23 cellular contexts compared by ENCODE assay signal in the genomic region with DNA sequence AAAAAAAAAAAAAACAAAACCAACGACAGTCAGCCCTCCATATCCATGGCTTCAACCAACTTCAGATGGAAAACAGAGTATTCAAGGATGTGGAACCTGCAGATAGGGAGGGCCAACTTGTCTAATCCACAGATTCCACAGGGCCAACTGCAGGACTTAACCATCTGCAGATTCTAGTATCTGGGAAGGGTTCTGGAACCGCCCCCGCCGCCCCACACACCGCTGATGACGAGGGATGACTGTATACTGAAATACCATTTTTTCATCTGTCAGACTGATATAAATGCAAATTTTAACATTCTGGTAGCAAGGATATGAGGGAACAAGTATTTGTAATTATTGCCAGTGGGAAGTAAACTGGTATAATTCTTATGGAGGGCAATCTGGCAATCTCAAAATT. TPM values are rescaled to one million over a fixed set of nuclear protein-coding genes. Genes with fewer than 3 reads are reported as not detected.
DNase-seq lines count a peak whose midpoint lies in the region; ATAC-seq lines count a peak whose summit lies in the region.
"Had no signal": no experiment of that assay in that cellular context is flagged by ENCODE, and none has a peak within 500 bp of the region (broad histone marks: within the 10 kb centered on the region; RNA-seq: fewer than 3 reads in every experiment).

No MANE protein-coding gene starts in this region.

- intact Hi-C loops in dendritic cell treated with granulocyte-macrophage colony-stimulating factor and Interleukin-4, amounts not matched to agents 40 ng/mL and 50 ng/mL, for 4 days (cut with micrococcal nuclease) = no loop called here

- no peaks in the 10 kb centered on the region for H3K9me3 Mint-ChIP-seq in activated T-cell treated with anti-CD3 and anti-CD28 coated beads, Interleukin-2, amount 50 U/mL, for 72 hours
- H3K9me3 Mint-ChIP-seq in dendritic cell treated with granulocyte-macrophage colony-stimulating factor and Interleukin-4, amounts not matched to agents 40 ng/mL and 50 ng/mL, for 4 days = no peaks in the 10 kb centered on the region
- H3K9me3 Mint-ChIP-seq: CD4-positive, alpha-beta memory T cell had no signal

- no peak overlapping the region for H3K4me3 Mint-ChIP-seq in activated T-cell treated with anti-CD3 and anti-CD28 coated beads, Interleukin-2, amount 50 U/mL, for 72 hours
- H3K4me3 Mint-ChIP-seq in dendritic cell treated with granulocyte-macrophage colony-stimulating factor and Interleukin-4, amounts not matched to agents 40 ng/mL and 50 ng/mL, for 4 days = no peak overlapping the region
- H3K4me3 Mint-ChIP-seq: CD4-positive, alpha-beta memory T cell had no signal

- no peaks in the 10 kb centered on the region for H3K27me3 Mint-ChIP-seq in activated T-cell treated with anti-CD3 and anti-CD28 coated beads, Interleukin-2, amount 50 U/mL, for 72 hours (ENCODE audit: low read depth)
- no peaks in the 10 kb centered on the region for H3K27me3 Mint-ChIP-seq in dendritic cell treated with granulocyte-macrophage colony-stimulating factor and Interleukin-4, amounts not matched to agents 40 ng/mL and 50 ng/mL, for 4 days
- H3K27me3 Mint-ChIP-seq: CD4-positive, alpha-beta memory T cell had no signal

- H3K27ac ChIP-seq in temporal lobe (ENCODE audit: low read depth, low read length) = peak overlapping the region; percentile 60
- H3K27ac ChIP-seq: BLaER1, SJSA1 had no signal

- peaks cover 33% of the 10 kb centered on the region for H3K4me1 Mint-ChIP-seq in activated T-cell treated with anti-CD3 and anti-CD28 coated beads, Interleukin-2, amount 50 U/mL, for 72 hours (ENCODE audit: low read depth)
- H3K4me1 Mint-ChIP-seq in dendritic cell treated with granulocyte-macrophage colony-stimulating factor and Interleukin-4, amounts not matched to agents 40 ng/mL and 50 ng/mL, for 4 days (ENCODE audit: low read depth) = peaks cover 65% of the 10 kb centered on the region

- ATAC-seq in activated T-cell treated with anti-CD3 and anti-CD28 coated beads, Interleukin-2, amount 50 U/mL, for 72 hours (replicated peaks in 1 of 2) = no peak
- ATAC-seq in HG02884 (IDR thresholded peaks at IDR 0.05; ENCODE audit: unreplicated experiment) = no peak
- ATAC-seq: HCT116 had no signal

- H3K27ac Mint-ChIP-seq in activated T-cell treated with anti-CD3 and anti-CD28 coated beads, Interleukin-2, amount 50 U/mL, for 72 hours = peak overlapping the region; percentile 20
- peak overlapping the region; percentile 6 for H3K27ac Mint-ChIP-seq in dendritic cell treated with granulocyte-macrophage colony-stimulating factor and Interleukin-4, amounts not matched to agents 40 ng/mL and 50 ng/mL, for 4 days

- H3K36me3 Mint-ChIP-seq in activated T-cell treated with anti-CD3 and anti-CD28 coated beads, Interleukin-2, amount 50 U/mL, for 72 hours (ENCODE audit: insufficient read depth in 2 of 2) = peaks cover 4 to 36% of the 10 kb centered on the region in 2 donors
- H3K36me3 Mint-ChIP-seq in dendritic cell treated with granulocyte-macrophage colony-stimulating factor and Interleukin-4, amounts not matched to agents 40 ng/mL and 50 ng/mL, for 4 days (ENCODE audit: low read depth) = peaks cover 92% of the 10 kb centered on the region

- DNase-seq in activated T-cell treated with anti-CD3 and anti-CD28 coated beads, Interleukin-2, amount 50 U/mL, for 72 hours = no peak
- DNase-seq in activated T-cell treated with anti-CD3 and anti-CD28 coated beads for 4 hours (no peak), middle frontal gyrus (ENCODE audit: extremely low spot score, low spot score) (peak; percentile 44), KG1 (lab: John Stamatoyannopoulos, UW) (no peak)
- DNase-seq in activated naive CD4-positive, alpha-beta T cell treated with anti-CD3 and anti-CD28 coated beads, Interleukin-2, amount 50 U/mL, for 16 hours = no peak
- DNase-seq: Caco-2; CD4-positive, alpha-beta memory T cell; MV-4-11; NCI-H1105; NCI-H146; NCI-H2029; NCI-H446; NCI-H524 treated with DMSO at 0.1 percent for 48 hours; NCI-H82; NK-92 treated with Interleukin-12 subunit alpha and Interleukin-12 subunit beta, amount 100 ng/mL, for 24 hours; Right ventricle myocardium superior; RPMI8226 had no signal

RNA-seq across cellular contexts. Expression of a gene that starts 29.5 kb away (rescaled TPM):
- total RNA-seq in activated T-cell treated with anti-CD3 and anti-CD28 coated beads, Interleukin-2, amount 50 U/mL, for 72 hours = 10 to 100 TPM; 55.8 to 63.1 TPM
- total RNA-seq in temporal lobe = 23.8 TPM
